In the genomic region with DNA sequence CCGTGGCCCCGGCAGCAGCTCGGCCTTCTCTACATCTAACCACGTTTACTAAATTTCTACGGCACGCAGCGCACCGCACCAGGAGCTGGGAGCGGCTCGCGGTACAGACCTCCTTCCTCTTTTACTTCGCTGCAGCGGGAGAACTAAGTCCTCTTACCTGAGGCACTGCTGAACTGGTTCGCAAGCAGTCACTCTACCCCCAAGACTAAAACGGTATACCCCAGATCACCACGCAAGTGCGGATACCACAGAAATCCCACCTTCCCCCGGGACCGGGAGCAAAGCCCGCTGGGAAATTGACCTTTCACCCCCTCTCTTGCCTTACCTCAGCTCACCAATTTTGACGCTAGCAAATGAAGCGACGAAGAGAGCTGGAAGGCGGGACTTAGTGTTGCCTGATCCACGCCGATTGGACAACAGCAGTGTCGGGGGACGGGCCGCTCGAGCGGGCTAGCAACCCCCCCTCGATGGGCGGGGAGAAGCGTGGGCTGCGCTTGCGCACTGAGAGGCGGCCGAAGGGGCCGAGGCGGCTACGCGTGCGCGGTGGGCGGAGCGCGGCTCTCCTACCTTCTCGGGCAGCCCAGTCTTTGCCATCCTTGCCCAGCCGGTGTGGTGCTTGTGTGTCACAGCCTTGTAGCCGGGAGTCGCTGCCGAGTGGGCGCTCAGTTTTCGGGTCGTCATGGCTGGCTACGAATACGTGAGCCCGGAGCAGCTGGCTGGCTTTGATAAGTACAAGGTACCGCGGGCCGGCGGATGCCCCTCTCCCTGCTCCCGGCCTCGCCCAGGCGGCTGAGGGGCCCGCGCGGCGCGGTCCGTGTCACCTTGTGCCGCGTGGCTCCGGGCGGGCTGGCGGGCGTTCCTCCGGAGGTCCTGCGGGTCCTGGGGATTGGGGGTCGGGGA, we compare ENCODE assay signal across 8 cellular contexts.
DNase-seq lines count a peak whose midpoint lies in the region; ATAC-seq and TF ChIP-seq lines count a peak whose summit lies in the region.

A gene with protein sequence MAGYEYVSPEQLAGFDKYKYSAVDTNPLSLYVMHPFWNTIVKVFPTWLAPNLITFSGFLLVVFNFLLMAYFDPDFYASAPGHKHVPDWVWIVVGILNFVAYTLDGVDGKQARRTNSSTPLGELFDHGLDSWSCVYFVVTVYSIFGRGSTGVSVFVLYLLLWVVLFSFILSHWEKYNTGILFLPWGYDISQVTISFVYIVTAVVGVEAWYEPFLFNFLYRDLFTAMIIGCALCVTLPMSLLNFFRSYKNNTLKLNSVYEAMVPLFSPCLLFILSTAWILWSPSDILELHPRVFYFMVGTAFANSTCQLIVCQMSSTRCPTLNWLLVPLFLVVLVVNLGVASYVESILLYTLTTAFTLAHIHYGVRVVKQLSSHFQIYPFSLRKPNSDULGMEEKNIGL (plus strand): TSS at position 590 of the 900 bp plus-strand sequence. CDS start 90 bp downstream, at position 680.

- TF ChIP-seq CTCF in MM.1S (IDR thresholded peaks at IDR 0.05; ENCODE audit: low read length): no peak
- no peak for TF ChIP-seq CTCF in nephron progenitor cell (IDR thresholded peaks at IDR 0.05)

- H3K36me3 ChIP-seq in ES-I3 (ENCODE audit: insufficient read depth, low read length) (no peaks in the 10 kb centered on the region), HAP-1 (replicated peaks) (no peaks in the 10 kb centered on the region), MM.1S (replicated peaks; ENCODE audit: insufficient read depth, low read length) (no peaks in the 10 kb centered on the region; the same call in 1 of the 2 replicates)

- peaks cover 32% of the 10 kb centered on the region for H3K4me1 Mint-ChIP-seq in nephron progenitor cell
- H3K4me1 Mint-ChIP-seq in stimulated activated naive CD8-positive, alpha-beta T cell treated with anti-CD3 and anti-CD28 coated beads, Interleukin-15, amount 100 ng/mL, for 72 hours: peaks cover 42% of the 10 kb centered on the region

- peak; percentile 99 for DNase-seq in HAP-1 (ENCODE audit: low spot score in 2 of 2)
- DNase-seq in MM.1S: peak; percentile 100
- DNase-seq in SIG-M5 (lab: John Stamatoyannopoulos, UW): peak; percentile 93
- DNase-seq in activated gamma-delta T cell (lab: John Stamatoyannopoulos, UW): peak; percentile 98
- DNase-seq in fibroblast of the conjunctiva (ENCODE audit: low read depth): peak; percentile 99
- peak; percentile 99 for DNase-seq in nephron progenitor cell
- peak; percentile 100 for DNase-seq in stimulated activated naive CD8-positive, alpha-beta T cell treated with anti-CD3 and anti-CD28 coated beads, Interleukin-15, amount 100 ng/mL, for 72 hours

- H3K9ac ChIP-seq in ES-I3 (ENCODE audit: low read depth, low read length) (peak within 1 kb of the TSS; percentile 78), MM.1S (ENCODE audit: low read length) (peak within 1 kb of the TSS; percentile 90)

- no peaks in the 10 kb centered on the region for H3K27me3 Mint-ChIP-seq in nephron progenitor cell (ENCODE audit: low read depth, poor library complexity)
- no peaks in the 10 kb centered on the region for H3K27me3 Mint-ChIP-seq in stimulated activated naive CD8-positive, alpha-beta T cell treated with anti-CD3 and anti-CD28 coated beads, Interleukin-15, amount 100 ng/mL, for 72 hours

- peak within 1 kb of the TSS; percentile 100 for H3K27ac Mint-ChIP-seq in nephron progenitor cell
- H3K27ac Mint-ChIP-seq in stimulated activated naive CD8-positive, alpha-beta T cell treated with anti-CD3 and anti-CD28 coated beads, Interleukin-15, amount 100 ng/mL, for 72 hours: peak within 1 kb of the TSS; percentile 96 to 99

- H3K27me3 ChIP-seq in HAP-1 (ENCODE audit: low read depth): no peaks in the 10 kb centered on the region
- no peaks in the 10 kb centered on the region for H3K27me3 ChIP-seq in MM.1S (replicated peaks; ENCODE audit: insufficient read depth, low read length)

- H3K36me3 Mint-ChIP-seq in nephron progenitor cell (ENCODE audit: low read depth): peaks cover 11% of the 10 kb centered on the region

- peak within 1 kb of the TSS; percentile 73 for H2AFZ ChIP-seq in MM.1S (ENCODE audit: low read length)

- peak within 1 kb of the TSS; percentile 93 for H3K4me2 ChIP-seq in MM.1S (ENCODE audit: low read depth, low read length)

- no peaks in the 10 kb centered on the region for H3K9me2 ChIP-seq in MM.1S (replicated peaks; ENCODE audit: insufficient read depth, low read length)

- peaks cover 70% of the 10 kb centered on the region for H3K79me2 ChIP-seq in MM.1S (ENCODE audit: low read length)

- peak within 1 kb of the TSS; percentile 62 for H3K4me3 ChIP-seq in HAP-1
- H3K4me3 ChIP-seq in MM.1S (ENCODE audit: low read length): peak within 1 kb of the TSS; percentile 88

- H3F3A ChIP-seq in MM.1S (ENCODE audit: insufficient read depth, low read length): peaks cover 11% of the 10 kb centered on the region

- H4K20me1 ChIP-seq in MM.1S (ENCODE audit: insufficient read depth, low read length): no peaks in the 10 kb centered on the region; the same call in 1 of the 2 replicates

- ATAC-seq in stimulated activated naive CD8-positive, alpha-beta T cell treated with anti-CD3 and anti-CD28 coated beads, Interleukin-15, amount 100 ng/mL, for 72 hours: peak; percentile 95

- peaks cover 10% of the 10 kb centered on the region for H3K4me1 ChIP-seq in ES-I3 (ENCODE audit: insufficient read depth, low read length)
- peaks cover 17% of the 10 kb centered on the region for H3K4me1 ChIP-seq in HAP-1
- peaks cover 19% of the 10 kb centered on the region for H3K4me1 ChIP-seq in MM.1S (ENCODE audit: low read length)

- peak within 1 kb of the TSS; percentile 96 for H3K4me3 Mint-ChIP-seq in nephron progenitor cell
- peak within 1 kb of the TSS; percentile 92 to 94 for H3K4me3 Mint-ChIP-seq in stimulated activated naive CD8-positive, alpha-beta T cell treated with anti-CD3 and anti-CD28 coated beads, Interleukin-15, amount 100 ng/mL, for 72 hours

- H3K9me3 ChIP-seq in ES-I3 (ENCODE audit: control insufficient read depth, insufficient read depth, low read length): no peaks in the 10 kb centered on the region
- H3K9me3 ChIP-seq in HAP-1: no peaks in the 10 kb centered on the region
- no peaks in the 10 kb centered on the region for H3K9me3 ChIP-seq in MM.1S (replicated peaks; ENCODE audit: insufficient read depth, low read length)

- no peaks in the 10 kb centered on the region for H3K9me3 Mint-ChIP-seq in nephron progenitor cell
- no peaks in the 10 kb centered on the region for H3K9me3 Mint-ChIP-seq in stimulated activated naive CD8-positive, alpha-beta T cell treated with anti-CD3 and anti-CD28 coated beads, Interleukin-15, amount 100 ng/mL, for 72 hours

- peak within 1 kb of the TSS; percentile 84 for H3K27ac ChIP-seq in MM.1S (ENCODE audit: low read length)

- in situ Hi-C loops in HAP-1 (cut with MboI; ENCODE audit: low sequenced_read_pairs): no loop called here

Comparison
In these comparisons a context has a peak if more than half of its experiments do, and no peak if none do; other contexts are left out.
1. Peak in every context shown above with its lines: DNase-seq, ATAC-seq, H3K4me3 ChIP-seq and H3K27ac ChIP-seq.